In genomic region chr12:105317453-105317852, GRCh38 we compare ENCODE assay signal across 15 cellular contexts. TPM values are rescaled to one million over a fixed set of nuclear protein-coding genes. Genes with fewer than 3 reads are reported as not detected.
A peak's percentile ranks its signal among the peaks of the same experiment; 100 is the strongest.
DNase-seq lines count a peak whose midpoint lies in the region; ATAC-seq and TF ChIP-seq lines count a peak whose summit lies in the region.
"Had no signal": no experiment of that assay in that cellular context is flagged by ENCODE, and none has a peak within 500 bp of the region (broad histone marks: within the 10 kb centered on the region; RNA-seq: fewer than 3 reads in every experiment).

No MANE protein-coding gene starts in this region.

- no peaks in the 10 kb centered on the region for H3K36me3 Mint-ChIP-seq in osteocyte (ENCODE audit: unreplicated experiment)
- H3K36me3 Mint-ChIP-seq in T-helper 2 cell treated with Interferon-gamma antibody and Interleukin-4, amounts not matched to agents 5 μg/mL and 100 μg/mL, for 36 hours (ENCODE audit: low read depth), result peaks cover 54% of the 10 kb centered on the region

- no peak overlapping the region for H3K4me3 ChIP-seq in Peyer's patch

- no peak overlapping the region for H3K4me3 Mint-ChIP-seq in osteocyte (ENCODE audit: unreplicated experiment)
- H3K4me3 Mint-ChIP-seq in T-helper 2 cell treated with Interferon-gamma antibody and Interleukin-4, amounts not matched to agents 5 μg/mL and 100 μg/mL, for 36 hours, result no peak overlapping the region
- H3K4me3 Mint-ChIP-seq: activated CD4-positive, alpha-beta T cell treated with anti-CD3 and anti-CD28 coated beads, Interleukin-2, amount 10 ng/mL, durations not matched to agents 24 days and 14 days; CD8-positive, alpha-beta T cell; stimulated activated naive CD8-positive, alpha-beta T cell treated with anti-CD3 and anti-CD28 coated beads, Interleukin-15, Interleukin-2, amounts not matched to agents 100 ng/mL and 50 ng/mL, for 24 hours; T-helper 17 cell had no signal

- no peak for TF ChIP-seq POLR2A in Peyer's patch (IDR thresholded peaks at IDR 0.05)

- H3K9me3 Mint-ChIP-seq in osteocyte (ENCODE audit: unreplicated experiment), result peaks cover 8% of the 10 kb centered on the region
- peaks cover 24% of the 10 kb centered on the region for H3K9me3 Mint-ChIP-seq in T-helper 2 cell treated with Interferon-gamma antibody and Interleukin-4, amounts not matched to agents 5 μg/mL and 100 μg/mL, for 36 hours

- peaks cover 24% of the 10 kb centered on the region for H3K4me1 Mint-ChIP-seq in osteocyte (ENCODE audit: unreplicated experiment)
- H3K4me1 Mint-ChIP-seq in T-helper 2 cell treated with Interferon-gamma antibody and Interleukin-4, amounts not matched to agents 5 μg/mL and 100 μg/mL, for 36 hours (ENCODE audit: low read depth), result peaks cover 53% of the 10 kb centered on the region

- peak overlapping the region in 3 of 4 donors; percentile 13 to 79 (median 67) for H3K27ac ChIP-seq in Peyer's patch

- H3K4me1 ChIP-seq in Peyer's patch, result peaks cover 0 to 15% (median 0%) of the 10 kb centered on the region in 4 donors

- ATAC-seq in GM18867 (IDR thresholded peaks at IDR 0.05; ENCODE audit: unreplicated experiment), result no peak
- no peak for ATAC-seq in HG03280 (IDR thresholded peaks at IDR 0.05; ENCODE audit: unreplicated experiment)
- ATAC-seq: CD8-positive, alpha-beta T cell; T-helper 17 cell had no signal

- H3K27me3 Mint-ChIP-seq in osteocyte (ENCODE audit: unreplicated experiment), result no peaks in the 10 kb centered on the region
- H3K27me3 Mint-ChIP-seq in T-helper 2 cell treated with Interferon-gamma antibody and Interleukin-4, amounts not matched to agents 5 μg/mL and 100 μg/mL, for 36 hours (ENCODE audit: low read depth), result no peaks in the 10 kb centered on the region
- H3K27me3 Mint-ChIP-seq: activated CD4-positive, alpha-beta T cell treated with anti-CD3 and anti-CD28 coated beads, Interleukin-2, amount 10 ng/mL, durations not matched to agents 24 days and 14 days; stimulated activated naive CD8-positive, alpha-beta T cell treated with anti-CD3 and anti-CD28 coated beads, Interleukin-15, Interleukin-2, amounts not matched to agents 100 ng/mL and 50 ng/mL, for 24 hours had no signal

- H3K9me3 ChIP-seq in Peyer's patch, result peaks cover 0 to 9% (median 0%) of the 10 kb centered on the region in 4 donors

- H3K27ac Mint-ChIP-seq in osteocyte (ENCODE audit: unreplicated experiment), result peak overlapping the region; percentile 43
- H3K27ac Mint-ChIP-seq in T-helper 2 cell treated with Interferon-gamma antibody and Interleukin-4, amounts not matched to agents 5 μg/mL and 100 μg/mL, for 36 hours, result no peak overlapping the region
- H3K27ac Mint-ChIP-seq: activated CD4-positive, alpha-beta T cell treated with anti-CD3 and anti-CD28 coated beads, Interleukin-2, amount 10 ng/mL, durations not matched to agents 24 days and 14 days; CD8-positive, alpha-beta T cell; T-helper 17 cell had no signal

- H3K27me3 ChIP-seq in Peyer's patch, result no peaks in the 10 kb centered on the region

- no peaks in the 10 kb centered on the region for H3K36me3 ChIP-seq in Peyer's patch

- no peak for TF ChIP-seq CTCF in Peyer's patch (IDR thresholded peaks at IDR 0.05)
- TF ChIP-seq CTCF in osteocyte (IDR thresholded peaks at IDR 0.05), result no peak

- DNase-seq in AG20443 (ENCODE audit: low spot score), result peak; percentile 60
- no peak for DNase-seq in Peyer's patch
- peak; percentile 79 for DNase-seq in fibroblast of peridontal ligament (ENCODE audit: extremely low read depth)
- no peak for DNase-seq in osteocyte (ENCODE audit: extremely low spot score, unreplicated experiment)
- no peak for DNase-seq in NOMO-1 treated with dmso at 0.1 percent for 144 hours (lab: John Stamatoyannopoulos, UW; ENCODE audit: unreplicated experiment)
- no peak for DNase-seq in T-helper 2 cell treated with Interferon-gamma antibody and Interleukin-4, amounts not matched to agents 5 μg/mL and 100 μg/mL, for 36 hours (ENCODE audit: low spot score)
- DNase-seq: activated CD4-positive, alpha-beta T cell treated with anti-CD3 and anti-CD28 coated beads, Interleukin-2, amount 10 ng/mL, durations not matched to agents 24 days and 14 days; CD8-positive, alpha-beta T cell; MM.1S; OCI-M1; stimulated activated CD4-positive, alpha-beta T cell treated with anti-CD3 and anti-CD28 coated beads, Interleukin-4, amount 100 ng/mL, for 4 hours; T-helper 17 cell had no signal

RNA-seq across cellular contexts. Expression of gene C12orf75, which starts 13.0 kb away (rescaled TPM):
- total RNA-seq in Peyer's patch (10 to 100 TPM; 16.1 to 20.1 (median 18.3) TPM), osteocyte (157 and 169 TPM in 2 replicates)

Comparison
In these comparisons a context has a peak if more than half of its experiments do, and no peak if none do; other contexts are left out.
1. DNase-seq: peak in AG20443 (single experiment) and fibroblast of peridontal ligament (single experiment); none in Peyer's patch (0 of 3), osteocyte (single experiment), NOMO-1 treated with dmso at 0.1 percent for 144 hours (single experiment) and T-helper 2 cell treated with Interferon-gamma antibody and Interleukin-4, amounts not matched to agents 5 μg/mL and 100 μg/mL, for 36 hours (single experiment).